In the genomic region with DNA sequence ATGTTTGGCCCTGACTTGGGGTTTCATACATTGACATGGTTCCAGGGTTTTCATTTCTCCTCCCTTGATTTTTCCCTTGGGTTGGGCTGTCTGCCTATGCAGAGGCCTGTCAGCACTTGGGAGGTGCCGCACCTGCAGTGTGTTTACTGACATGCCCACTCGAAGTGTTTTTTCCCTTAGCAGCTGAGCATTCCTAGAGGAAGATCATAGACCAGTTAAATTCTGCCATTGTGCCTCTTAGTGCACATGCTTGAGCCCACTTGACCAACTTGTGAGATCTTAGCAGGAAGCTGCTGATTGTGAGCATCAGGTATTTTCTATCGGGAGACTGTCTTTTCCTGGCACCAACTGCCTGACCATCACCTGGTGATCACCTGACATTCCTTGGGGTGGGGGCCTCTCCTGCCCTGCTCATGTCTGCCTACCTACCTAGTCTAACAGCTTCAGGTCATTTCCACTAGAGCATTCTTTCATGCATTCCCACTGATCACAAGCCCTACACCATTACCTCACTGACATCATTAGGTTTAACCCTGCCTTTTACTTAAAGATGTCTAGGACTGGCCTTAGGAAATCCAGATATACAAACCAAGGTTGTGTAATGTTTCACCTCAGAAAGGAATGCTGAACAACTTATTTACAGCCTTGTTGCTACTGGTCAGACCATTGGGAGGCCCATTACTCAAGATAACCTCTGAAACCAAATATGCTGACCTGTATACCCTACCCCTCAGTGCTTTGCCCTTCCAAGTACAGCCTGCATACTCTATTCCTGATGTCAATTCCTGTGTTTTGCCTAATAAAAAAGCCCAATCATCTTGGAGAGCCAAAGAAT, we compare ENCODE assay signal across 20 cellular contexts.
DNase-seq lines count a peak whose midpoint lies in the region; ATAC-seq, FAIRE-seq and TF ChIP-seq lines count a peak whose summit lies in the region.
"Had no signal": no experiment of that assay in that cellular context is flagged by ENCODE, and none has a peak within 500 bp of the region (broad histone marks: within the 10 kb centered on the region; RNA-seq: fewer than 3 reads in every experiment).

No MANE protein-coding gene starts in this region.

- CTCF ChIA-PET in IMR-90 (lab: Yijun Ruan, JAX) = no interaction called here

- dilution Hi-C loops in IMR-90 (cut with HindIII; ENCODE audit: low sequenced_read_pairs, unreplicated experiment) = no loop called here

- TF ChIP-seq POLR2A in IMR-90 (IDR thresholded peaks at IDR 0.05; ENCODE audit: low read depth, low read length) = no peak
- no peak for TF ChIP-seq POLR2A in gastrocnemius medialis (IDR thresholded peaks at IDR 0.05)

- POLR2A ChIA-PET in IMR-90 (lab: Charles Lee; ENCODE audit: unreplicated experiment) = no interaction called here

- DNase-seq in COLO668 (lab: John Stamatoyannopoulos, UW; ENCODE audit: unreplicated experiment) (peak; percentile 4), IMR-90 (no peak), bronchial epithelial cell (ENCODE audit: low read depth) (no peak), lung (ENCODE audit: low spot score) (peak; percentile 74), putamen (ENCODE audit: low spot score) (no peak), gastrocnemius medialis (no peak), sciatic nerve (ENCODE audit: low spot score) (no peak)
- DNase-seq: activated CD4-positive, alpha-beta T cell treated with anti-CD3 and anti-CD28 coated beads for 1 hour; CD4-positive, CD25-positive, alpha-beta regulatory T cell; DND-41; immature natural killer cell; NCI-H2227 treated with DMSO at 0.1 percent for 48 hours; RPMI8226; stimulated activated CD4-positive, alpha-beta T cell treated with anti-CD3 and anti-CD28 coated beads, Interleukin-4, amount 100 ng/mL, for 24 hours; SW 1271 had no signal

- peak; percentile 72 for FAIRE-seq in bronchial epithelial cell (lab: Jason Lieb, UNC)

- H3K18ac ChIP-seq in IMR-90 (ENCODE audit: low read depth, low read length) = no peak overlapping the region

- H4K91ac ChIP-seq in IMR-90 (ENCODE audit: insufficient read depth, low read depth, low read length) = no peak overlapping the region

- H3K27me3 ChIP-seq in IMR-90 (ENCODE audit: control insufficient read depth, insufficient read depth, low read length) = peaks cover 11% of the 10 kb centered on the region
- no peaks in the 10 kb centered on the region for H3K27me3 ChIP-seq in bronchial epithelial cell (ENCODE audit: control insufficient read depth, insufficient read depth, low read length)
- H3K27me3 ChIP-seq in lung (ENCODE audit: control insufficient read depth, insufficient read depth) = no peaks in the 10 kb centered on the region
- no peaks in the 10 kb centered on the region for H3K27me3 ChIP-seq in gastrocnemius medialis
- H3K27me3 ChIP-seq: heart right ventricle had no signal

- H3K27ac ChIP-seq in IMR-90 (ENCODE audit: insufficient read depth, low read length) = no peak overlapping the region
- peak overlapping the region in 1 of 2 donors; percentile 57 for H3K27ac ChIP-seq in lung (ENCODE audit: low read depth in 1 of 2, low read length in 1 of 2)
- no peak overlapping the region for H3K27ac ChIP-seq in gastrocnemius medialis
- H3K27ac ChIP-seq: coronary artery, heart right ventricle, KMS-11 had no signal

- no peak for TF ChIP-seq RAD21 in IMR-90 (IDR thresholded peaks at IDR 0.05; ENCODE audit: low read length)

- H3K9me3 ChIP-seq in IMR-90 (ENCODE audit: control insufficient read depth, insufficient read depth, low read length) (no peaks in the 10 kb centered on the region), lung (ENCODE audit: control insufficient read depth in 2 of 2, insufficient read depth in 1 of 2, low read length in 1 of 2) (no peaks in the 10 kb centered on the region), gastrocnemius medialis (no peaks in the 10 kb centered on the region)
- H3K9me3 ChIP-seq: heart right ventricle had no signal

- H2BK20ac ChIP-seq in IMR-90 (ENCODE audit: low read depth, low read length) = no peak overlapping the region

- H4K5ac ChIP-seq in IMR-90 (ENCODE audit: low read depth, low read length) = no peak overlapping the region

- no peak overlapping the region for H2AK9ac ChIP-seq in IMR-90 (replicated peaks; ENCODE audit: low read depth, low read length, poor library complexity)

- no peak overlapping the region for H3K23ac ChIP-seq in IMR-90 (ENCODE audit: low read depth, low read length)

- ATAC-seq in IMR-90 (ENCODE audit: low read depth) = peak; percentile 14; the same call in 1 of the 2 replicates
- peak; percentile 78 for ATAC-seq in lung (ENCODE audit: insufficient read depth, low FRiP score)
- no peak for ATAC-seq in gastrocnemius medialis
- no peak for ATAC-seq in HG03045 (IDR thresholded peaks at IDR 0.05; ENCODE audit: unreplicated experiment)
- no peak for ATAC-seq in sciatic nerve

- no peaks in the 10 kb centered on the region for H4K20me1 ChIP-seq in IMR-90 (ENCODE audit: insufficient read depth, low read length)

- no peak for TF ChIP-seq CTCF in IMR-90 (conservative IDR thresholded peaks at IDR 0.05; ENCODE audit: low read depth, low read length)
- no peak for TF ChIP-seq CTCF in bronchial epithelial cell (IDR thresholded peaks at IDR 0.05; ENCODE audit: insufficient read depth, low read length, severe bottlenecking)
- no peak for TF ChIP-seq CTCF in lung (IDR thresholded peaks at IDR 0.05; ENCODE audit: control extremely low read depth, extremely low read depth)
- TF ChIP-seq CTCF in gastrocnemius medialis (IDR thresholded peaks at IDR 0.05 in 4 of 5, conservative IDR thresholded peaks at IDR 0.05 in 1 of 5) = no peak

- no peak overlapping the region for H2BK5ac ChIP-seq in IMR-90 (ENCODE audit: low read depth, low read length, poor library complexity, severe bottlenecking)

- H3K36me3 ChIP-seq in IMR-90 (ENCODE audit: control insufficient read depth, insufficient read depth, low read length) = no peaks in the 10 kb centered on the region
- no peaks in the 10 kb centered on the region for H3K36me3 ChIP-seq in bronchial epithelial cell (ENCODE audit: control insufficient read depth, insufficient read depth, low read length)
- no peaks in the 10 kb centered on the region for H3K36me3 ChIP-seq in lung (ENCODE audit: control insufficient read depth in 2 of 2, insufficient read depth in 2 of 2, low read length in 2 of 2)
- H3K36me3 ChIP-seq in gastrocnemius medialis = no peaks in the 10 kb centered on the region
- H3K36me3 ChIP-seq: heart right ventricle had no signal

- in situ Hi-C loops in IMR-90 (cut with MboI; ENCODE audit: low sequenced_read_pairs) (no loop called here), gastrocnemius medialis (cut with MboI; ENCODE audit: low sequenced_read_pairs in 4 of 4) (no loop called here)

- H3K9me1 ChIP-seq in IMR-90 (ENCODE audit: insufficient read depth, low read length) = no peaks in the 10 kb centered on the region; the same call in none of the 2 replicates

- no peak overlapping the region for H3K4me3 ChIP-seq in IMR-90 (ENCODE audit: insufficient read depth, low read depth, low read length)
- no peak overlapping the region for H3K4me3 ChIP-seq in bronchial epithelial cell (ENCODE audit: low read depth, low read length)
- H3K4me3 ChIP-seq in lung = no peak overlapping the region
- H3K4me3 ChIP-seq in gastrocnemius medialis = no peak overlapping the region
- H3K4me3 ChIP-seq: coronary artery, heart right ventricle, smooth muscle cell had no signal

- 97% methylated on average over 3 of the region's 3 CpGs; no CpG with 5 or more reads in 1 of the 2 experiments for whole genome bisulfite sequencing in IMR-90 (ENCODE audit: extremely low coverage in 2 of 2, insufficient read length in 1 of 2), 2 experiments
- 75 to 86% methylated on average over 3 of the region's 3 CpGs for WGBS in lung, 2 donors

- H3K4ac ChIP-seq in IMR-90 (ENCODE audit: low read depth, low read length) = no peak overlapping the region

- H3K4me2 ChIP-seq in IMR-90 (ENCODE audit: low read depth, low read length) = no peak overlapping the region
- H3K4me2 ChIP-seq: KMS-11, smooth muscle cell had no signal

- intact Hi-C loops in IMR-90 (cut with micrococcal nuclease) = no loop called here
- intact Hi-C loops in gastrocnemius medialis (cut with DNase I; ENCODE audit: low total_unique reads) = no loop called here
- intact Hi-C loops in sciatic nerve (cut with DNase I) = no loop called here

- H3K79me1 ChIP-seq in IMR-90 (ENCODE audit: low read depth in 1 of 2, low read length in 2 of 2) = no peaks in the 10 kb centered on the region

- H2AFZ ChIP-seq in IMR-90 (replicated peaks; ENCODE audit: low read length, poor library complexity) = no peak overlapping the region

- no peak overlapping the region for H3K14ac ChIP-seq in IMR-90 (replicated peaks; ENCODE audit: low read depth, low read length)

- no peak overlapping the region for H2BK15ac ChIP-seq in IMR-90 (ENCODE audit: low read depth, low read length)

- H2BK120ac ChIP-seq in IMR-90 (ENCODE audit: low read depth, low read length) = no peak overlapping the region

- BruUV-seq in IMR-90 (replicated peaks; lab: Mats Ljungman, UMichigan) = no TSS peak

- no peak overlapping the region for H4K8ac ChIP-seq in IMR-90 (ENCODE audit: low read depth in 2 of 2, low read length in 2 of 2)

- no peak overlapping the region for H3K9ac ChIP-seq in IMR-90 (ENCODE audit: low read depth, low read length)
- H3K9ac ChIP-seq: KMS-11 had no signal

- H3K56ac ChIP-seq in IMR-90 (ENCODE audit: extremely low read depth, insufficient read depth, low read length) = no peak overlapping the region

- no peak overlapping the region for H2AK5ac ChIP-seq in IMR-90 (ENCODE audit: low read depth, low read length)

- H3K4me1 ChIP-seq in IMR-90 (ENCODE audit: control insufficient read depth, insufficient read depth, low read length) = no peaks in the 10 kb centered on the region
- no peaks in the 10 kb centered on the region for H3K4me1 ChIP-seq in lung (ENCODE audit: control insufficient read depth in 2 of 2, insufficient read depth in 2 of 2, low read length in 2 of 2)
- H3K4me1 ChIP-seq in gastrocnemius medialis = no peaks in the 10 kb centered on the region

TF ChIP-seq in IMR-90, 13 proteins besides CTCF, POLR2A, EP300 and RAD21 (continues in another document):
- TF ChIP-seq FOS (IDR thresholded peaks at IDR 0.05; ENCODE audit: low read depth, low read length) (no peak), MAFK (IDR thresholded peaks at IDR 0.05; ENCODE audit: low read depth, low read length) (no peak), CEBPB (IDR thresholded peaks at IDR 0.05; ENCODE audit: low read depth, low read length) (no peak), RFX5 (IDR thresholded peaks at IDR 0.05; ENCODE audit: low read depth, low read length) (no peak), BHLHE40 (IDR thresholded peaks at IDR 0.05; ENCODE audit: low read depth, low read length) (no peak)
- TF ChIP-seq, protein P1, sequence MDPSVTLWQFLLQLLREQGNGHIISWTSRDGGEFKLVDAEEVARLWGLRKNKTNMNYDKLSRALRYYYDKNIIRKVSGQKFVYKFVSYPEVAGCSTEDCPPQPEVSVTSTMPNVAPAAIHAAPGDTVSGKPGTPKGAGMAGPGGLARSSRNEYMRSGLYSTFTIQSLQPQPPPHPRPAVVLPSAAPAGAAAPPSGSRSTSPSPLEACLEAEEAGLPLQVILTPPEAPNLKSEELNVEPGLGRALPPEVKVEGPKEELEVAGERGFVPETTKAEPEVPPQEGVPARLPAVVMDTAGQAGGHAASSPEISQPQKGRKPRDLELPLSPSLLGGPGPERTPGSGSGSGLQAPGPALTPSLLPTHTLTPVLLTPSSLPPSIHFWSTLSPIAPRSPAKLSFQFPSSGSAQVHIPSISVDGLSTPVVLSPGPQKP (IDR thresholded peaks at IDR 0.05; ENCODE audit: borderline replicate concordance, low read depth, low read length) = no peak

Comparison
In these comparisons a context has a peak if more than half of its experiments do, and no peak if none do; other contexts are left out.
1. DNase-seq: peak in COLO668 (single experiment) and lung (single experiment); none in IMR-90 (single experiment), bronchial epithelial cell (single experiment), putamen (single experiment), gastrocnemius medialis (0 of 2) and sciatic nerve (single experiment).
2. ATAC-seq: peak in IMR-90 (single experiment) and lung (single experiment); none in gastrocnemius medialis (0 of 2), HG03045 (single experiment) and sciatic nerve (single experiment).